Comparison of ENCODE assay signal across 17 cellular contexts in genomic region chr4:111450867-111451266, GRCh38.
DNase-seq lines count a peak whose midpoint lies in the region; ATAC-seq and TF ChIP-seq lines count a peak whose summit lies in the region.
"Had no signal": no experiment of that assay in that cellular context is flagged by ENCODE, and none has a peak within 500 bp of the region (broad histone marks: within the 10 kb centered on the region; RNA-seq: fewer than 3 reads in every experiment).

No MANE protein-coding gene starts in this region.

- H3K27me3 Mint-ChIP-seq in progenitor cell of endocrine pancreas = no peaks in the 10 kb centered on the region
- H3K27me3 Mint-ChIP-seq: CD8-positive, alpha-beta memory T cell had no signal

- ATAC-seq in HG03469 (IDR thresholded peaks at IDR 0.05; ENCODE audit: unreplicated experiment) (no peak), HG03159 (IDR thresholded peaks at IDR 0.05; ENCODE audit: unreplicated experiment) (no peak)

- TF ChIP-seq CTCF in OCI-LY3 (IDR thresholded peaks at IDR 0.05; ENCODE audit: low read depth, low read length) (no peak), fibroblast of mammary gland (conservative IDR thresholded peaks at IDR 0.05; ENCODE audit: control insufficient read depth, insufficient read depth, low read depth, low read length) (no peak), progenitor cell of endocrine pancreas (IDR thresholded peaks at IDR 0.05; ENCODE audit: unreplicated experiment) (no peak), GM10248 (IDR thresholded peaks at IDR 0.05; ENCODE audit: control extremely low read depth, extremely low read depth, low read depth, missing control alignments) (no peak)

- H3K27ac ChIP-seq in GM23248 (no peak overlapping the region), OCI-LY3 (ENCODE audit: low read length) (no peak overlapping the region)

- H3K79me2 ChIP-seq in GM23248 (ENCODE audit: insufficient read depth) = no peaks in the 10 kb centered on the region
- H3K79me2 ChIP-seq in OCI-LY3 (ENCODE audit: low read length) = no peaks in the 10 kb centered on the region

- H3K9me3 Mint-ChIP-seq in progenitor cell of endocrine pancreas (ENCODE audit: low read depth) = no peaks in the 10 kb centered on the region

- peaks cover 12% of the 10 kb centered on the region for H3K4me1 Mint-ChIP-seq in progenitor cell of endocrine pancreas (ENCODE audit: low read depth)
- H3K4me1 Mint-ChIP-seq: CD8-positive, alpha-beta memory T cell had no signal

- H3K27me3 ChIP-seq in GM23248 (replicated peaks; ENCODE audit: insufficient read depth) = no peaks in the 10 kb centered on the region
- H3K27me3 ChIP-seq in OCI-LY3 (ENCODE audit: low read depth, low read length) = no peaks in the 10 kb centered on the region

- POLR2A ChIA-PET in GM10248 (lab: Yijun Ruan, JAX) = no interaction called here

- H4K20me1 ChIP-seq in GM23248 (ENCODE audit: insufficient read depth) (no peaks in the 10 kb centered on the region), OCI-LY3 (ENCODE audit: insufficient read depth, low read length) (no peaks in the 10 kb centered on the region)

- H3K4me3 ChIP-seq in GM23248 (no peak overlapping the region), OCI-LY3 (ENCODE audit: low read length) (no peak overlapping the region), fibroblast of mammary gland (ENCODE audit: control insufficient read depth, low read depth, low read length) (no peak overlapping the region)

- H2AFZ ChIP-seq in GM23248 = no peak overlapping the region
- H2AFZ ChIP-seq in OCI-LY3 (ENCODE audit: low read depth, low read length) = no peak overlapping the region

- H3K4me1 ChIP-seq in GM23248 (ENCODE audit: insufficient read depth) (no peaks in the 10 kb centered on the region), OCI-LY3 (ENCODE audit: low read length) (peaks cover 21% of the 10 kb centered on the region)

- no peaks in the 10 kb centered on the region for H3K36me3 Mint-ChIP-seq in progenitor cell of endocrine pancreas (ENCODE audit: insufficient read depth)
- H3K36me3 Mint-ChIP-seq: CD8-positive, alpha-beta memory T cell had no signal

- no peak overlapping the region for H3K4me3 Mint-ChIP-seq in progenitor cell of endocrine pancreas (ENCODE audit: low read depth)
- H3K4me3 Mint-ChIP-seq: CD8-positive, alpha-beta memory T cell had no signal

- H3K9ac ChIP-seq in GM23248 (no peak overlapping the region), OCI-LY3 (ENCODE audit: low read length) (no peak overlapping the region)
- H3K9ac ChIP-seq: SK-N-SH had no signal

- peak overlapping the region; percentile 52 for H3K27ac Mint-ChIP-seq in progenitor cell of endocrine pancreas
- H3K27ac Mint-ChIP-seq: CD8-positive, alpha-beta memory T cell had no signal

- H3F3A ChIP-seq in GM23248 (ENCODE audit: insufficient read depth) = no peaks in the 10 kb centered on the region

- DNase-seq in GM23248 (peak; percentile 15), fibroblast of mammary gland (ENCODE audit: low read depth) (peak; percentile 50), progenitor cell of endocrine pancreas (ENCODE audit: low spot score, unreplicated experiment) (no peak), GM10248 (ENCODE audit: extremely low spot score) (no peak)
- DNase-seq in activated CD4-positive, alpha-beta T cell treated with anti-CD3 and anti-CD28 coated beads, Interleukin-2, amount 50 U/mL, for 4 hours = no peak
- DNase-seq: CD8-positive, alpha-beta memory T cell; Karpas-422; MV-4-11; NCI-H1417 treated with DMSO at 0.1 percent for 48 hours; NCI-H2227 treated with DMSO at 0.1 percent for 48 hours; NCI-H524 treated with DMSO at 0.1 percent for 48 hours; Right ventricle myocardium superior; SK-N-SH; T-helper 1 cell had no signal

- H3K9me2 ChIP-seq in GM23248 (ENCODE audit: insufficient read depth) = no peaks in the 10 kb centered on the region
- H3K9me2 ChIP-seq: SK-N-SH had no signal

- H3K9me3 ChIP-seq in GM23248 (ENCODE audit: low read depth) (no peaks in the 10 kb centered on the region), OCI-LY3 (ENCODE audit: insufficient read depth, low read length) (no peaks in the 10 kb centered on the region)
- H3K9me3 ChIP-seq: SK-N-SH had no signal

- H3K36me3 ChIP-seq in GM23248 (ENCODE audit: low read depth) (no peaks in the 10 kb centered on the region), OCI-LY3 (replicated peaks; ENCODE audit: low read depth, low read length) (no peaks in the 10 kb centered on the region)

- H3K4me2 ChIP-seq in GM23248 (ENCODE audit: unreplicated experiment) (no peak overlapping the region), OCI-LY3 (ENCODE audit: low read length) (peak overlapping the region; percentile 29)
- H3K4me2 ChIP-seq: SK-N-SH had no signal

- in situ Hi-C loops in GM23248 (cut with MboI) = no loop called here

- CTCF ChIA-PET in GM10248 (lab: Yijun Ruan, JAX) = interaction anchor here (1.0 kb wide), 1 partner anchor 9 kb away, joined by 3 read pairs; no protein-coding TSS in a partner anchor

Comparison
In these comparisons a context has a peak if more than half of its experiments do, and no peak if none do; other contexts are left out.
1. DNase-seq: peak in GM23248 (single experiment) and fibroblast of mammary gland (single experiment); none in progenitor cell of endocrine pancreas (single experiment), GM10248 (single experiment) and activated CD4-positive, alpha-beta T cell treated with anti-CD3 and anti-CD28 coated beads, Interleukin-2, amount 50 U/mL, for 4 hours (0 of 2).